ENCODE assay signal across 13 cellular contexts in genomic region chr6:12608874-12609273, GRCh38.
DNase-seq lines count a peak whose midpoint lies in the region; ATAC-seq and TF ChIP-seq lines count a peak whose summit lies in the region.
"Had no signal": no experiment of that assay in that cellular context is flagged by ENCODE, and none has a peak within 500 bp of the region (broad histone marks: within the 10 kb centered on the region; RNA-seq: fewer than 3 reads in every experiment).

No MANE protein-coding gene starts in this region.

- no peaks in the 10 kb centered on the region for H3K9me3 Mint-ChIP-seq in stimulated activated memory B cell treated with anti-CD40 and anti-IgM and Interleukin-4, amounts not matched to agents 10 μg/mL and 1 μg/mL and 100 μg/mL, for 72 hours
- H3K9me3 Mint-ChIP-seq: activated T-helper 1 cell treated with anti-CD3 and anti-CD28 coated beads, Interleukin-12 subunit alpha, Interleukin-12 subunit beta, Interleukin-2, Interleukin-4 antibody, amounts not matched to agents 30 ng/mL and 10 ng/mL and 1 ng/mL, durations not matched to agents 14 hours and 24 hours and 36 hours had no signal

- no peaks in the 10 kb centered on the region for H3K36me3 Mint-ChIP-seq in stimulated activated memory B cell treated with anti-CD40 and anti-IgM and Interleukin-4, amounts not matched to agents 10 μg/mL and 1 μg/mL and 100 μg/mL, for 72 hours

- peak overlapping the region; percentile 51 for H3K27ac Mint-ChIP-seq in stimulated activated memory B cell treated with anti-CD40 and anti-IgM and Interleukin-4, amounts not matched to agents 10 μg/mL and 1 μg/mL and 100 μg/mL, for 72 hours
- H3K27ac Mint-ChIP-seq: activated T-helper 1 cell treated with anti-CD3 and anti-CD28 coated beads, Interleukin-12 subunit alpha, Interleukin-12 subunit beta, Interleukin-2, Interleukin-4 antibody, amounts not matched to agents 30 ng/mL and 10 ng/mL and 1 ng/mL, durations not matched to agents 14 hours and 24 hours and 36 hours had no signal

- no peak overlapping the region for H3K4me3 Mint-ChIP-seq in stimulated activated memory B cell treated with anti-CD40 and anti-IgM and Interleukin-4, amounts not matched to agents 10 μg/mL and 1 μg/mL and 100 μg/mL, for 72 hours
- H3K4me3 Mint-ChIP-seq: activated T-helper 1 cell treated with anti-CD3 and anti-CD28 coated beads, Interleukin-12 subunit alpha, Interleukin-12 subunit beta, Interleukin-2, Interleukin-4 antibody, amounts not matched to agents 30 ng/mL and 10 ng/mL and 1 ng/mL, durations not matched to agents 14 hours and 24 hours and 36 hours had no signal

- no peaks in the 10 kb centered on the region for H3K9me3 ChIP-seq in right atrium auricular region

- no peaks in the 10 kb centered on the region for H3K36me3 ChIP-seq in right atrium auricular region

- no peaks in the 10 kb centered on the region for H3K4me1 ChIP-seq in right atrium auricular region

- no peak overlapping the region for H3K27ac ChIP-seq in right atrium auricular region
- H3K27ac ChIP-seq: VCaP had no signal

- no peak overlapping the region for H3K4me3 ChIP-seq in right atrium auricular region

- H3K4me1 Mint-ChIP-seq in stimulated activated memory B cell treated with anti-CD40 and anti-IgM and Interleukin-4, amounts not matched to agents 10 μg/mL and 1 μg/mL and 100 μg/mL, for 72 hours: peaks cover 21% of the 10 kb centered on the region

- ATAC-seq in GM19043 (IDR thresholded peaks at IDR 0.05; ENCODE audit: low read depth, unreplicated experiment): peak; percentile 9
- ATAC-seq in HG02588 (IDR thresholded peaks at IDR 0.05; ENCODE audit: unreplicated experiment): peak; percentile 3
- ATAC-seq in HG03571 (IDR thresholded peaks at IDR 0.05; ENCODE audit: unreplicated experiment): peak; percentile 24
- no peak for ATAC-seq in stimulated activated memory B cell treated with anti-CD40 and anti-IgM and Interleukin-4, amounts not matched to agents 10 μg/mL and 1 μg/mL and 100 μg/mL, for 72 hours
- no peak for ATAC-seq in left lobe of liver
- ATAC-seq: HepG2 had no signal

- TF ChIP-seq CTCF in right atrium auricular region (IDR thresholded peaks at IDR 0.05): no peak

- DNase-seq in right atrium auricular region (ENCODE audit: low spot score) (no peak), H4 (ENCODE audit: low spot score) (no peak), left lobe of liver (ENCODE audit: low spot score) (no peak)
- DNase-seq: DND-41, kidney, NCI-H1930 had no signal

- H3K27me3 Mint-ChIP-seq in stimulated activated memory B cell treated with anti-CD40 and anti-IgM and Interleukin-4, amounts not matched to agents 10 μg/mL and 1 μg/mL and 100 μg/mL, for 72 hours: peaks cover 24% of the 10 kb centered on the region

- no peaks in the 10 kb centered on the region for H3K27me3 ChIP-seq in right atrium auricular region

Comparison
In these comparisons a context has a peak if more than half of its experiments do, and no peak if none do; other contexts are left out.
1. ATAC-seq: peak in GM19043 (single experiment), HG02588 (single experiment) and HG03571 (single experiment); none in stimulated activated memory B cell treated with anti-CD40 and anti-IgM and Interleukin-4, amounts not matched to agents 10 μg/mL and 1 μg/mL and 100 μg/mL, for 72 hours (single experiment) and left lobe of liver (single experiment).